In the genomic region with DNA sequence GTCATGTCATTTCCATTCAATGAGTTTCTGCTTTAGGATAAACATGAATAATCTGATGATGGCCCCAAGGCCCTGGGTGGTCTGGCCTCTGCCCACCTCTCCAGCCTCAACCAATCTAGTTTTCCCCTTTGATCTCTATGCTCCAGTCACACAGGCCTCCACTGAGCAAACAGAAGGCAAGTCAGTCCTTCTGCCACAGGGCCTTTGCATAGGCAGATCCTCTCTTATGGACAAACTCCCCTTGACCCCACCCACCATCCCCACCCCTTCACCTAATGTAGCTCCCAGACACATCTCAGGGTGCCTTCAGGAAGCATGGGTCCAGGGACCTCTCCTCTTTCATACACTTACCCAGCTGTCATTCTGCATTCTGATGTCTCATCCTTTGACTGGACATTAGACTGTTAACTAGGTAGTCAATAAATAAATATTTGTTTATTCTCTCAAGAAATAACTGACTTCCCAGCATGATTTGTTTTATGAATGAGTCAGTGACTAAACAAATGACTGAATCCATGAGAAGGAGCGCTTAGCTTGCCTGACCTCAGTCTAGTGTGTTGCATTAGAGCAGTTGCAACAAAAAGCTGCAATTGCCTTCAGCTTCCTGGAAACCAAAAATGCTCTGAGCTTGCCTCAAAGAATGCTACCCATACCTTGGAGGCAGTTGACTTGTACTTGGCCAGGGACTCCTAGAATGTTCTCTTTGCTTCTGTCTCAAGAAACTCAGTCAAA, we compare ENCODE assay signal across 1 cellular context.
TF ChIP-seq lines count a peak whose summit lies in the region.

No MANE protein-coding gene starts in this region.

TF ChIP-seq in IMR-90, 13 proteins besides CTCF, POLR2A, EP300 and RAD21:
- TF ChIP-seq, protein P1, sequence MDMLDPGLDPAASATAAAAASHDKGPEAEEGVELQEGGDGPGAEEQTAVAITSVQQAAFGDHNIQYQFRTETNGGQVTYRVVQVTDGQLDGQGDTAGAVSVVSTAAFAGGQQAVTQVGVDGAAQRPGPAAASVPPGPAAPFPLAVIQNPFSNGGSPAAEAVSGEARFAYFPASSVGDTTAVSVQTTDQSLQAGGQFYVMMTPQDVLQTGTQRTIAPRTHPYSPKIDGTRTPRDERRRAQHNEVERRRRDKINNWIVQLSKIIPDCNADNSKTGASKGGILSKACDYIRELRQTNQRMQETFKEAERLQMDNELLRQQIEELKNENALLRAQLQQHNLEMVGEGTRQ (IDR thresholded peaks at IDR 0.05; ENCODE audit: low read depth, low read length) = no peak
- TF ChIP-seq FOS (IDR thresholded peaks at IDR 0.05; ENCODE audit: low read depth, low read length) (0 out of 2 replicates have a peak, but pooled peaks have one; percentile 12), BHLHE40 (IDR thresholded peaks at IDR 0.05; ENCODE audit: low read depth, low read length) (no peak), RCOR1 (IDR thresholded peaks at IDR 0.05; ENCODE audit: insufficient replicate concordance, low read length) (no peak), SMC3 (IDR thresholded peaks at IDR 0.05; ENCODE audit: low read depth, low read length) (no peak), MAFK (IDR thresholded peaks at IDR 0.05; ENCODE audit: low read depth, low read length) (no peak), CEBPB (IDR thresholded peaks at IDR 0.05; ENCODE audit: low read depth, low read length) (peak; percentile 43; the same call in 1 of the 2 replicates)
- TF ChIP-seq, protein P2, sequence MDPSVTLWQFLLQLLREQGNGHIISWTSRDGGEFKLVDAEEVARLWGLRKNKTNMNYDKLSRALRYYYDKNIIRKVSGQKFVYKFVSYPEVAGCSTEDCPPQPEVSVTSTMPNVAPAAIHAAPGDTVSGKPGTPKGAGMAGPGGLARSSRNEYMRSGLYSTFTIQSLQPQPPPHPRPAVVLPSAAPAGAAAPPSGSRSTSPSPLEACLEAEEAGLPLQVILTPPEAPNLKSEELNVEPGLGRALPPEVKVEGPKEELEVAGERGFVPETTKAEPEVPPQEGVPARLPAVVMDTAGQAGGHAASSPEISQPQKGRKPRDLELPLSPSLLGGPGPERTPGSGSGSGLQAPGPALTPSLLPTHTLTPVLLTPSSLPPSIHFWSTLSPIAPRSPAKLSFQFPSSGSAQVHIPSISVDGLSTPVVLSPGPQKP (IDR thresholded peaks at IDR 0.05; ENCODE audit: borderline replicate concordance, low read depth, low read length) = no peak
